Comparison of ENCODE assay signal across 8 cellular contexts in genomic region chr5:42767491-42768105, GRCh38. TPM values are rescaled to one million over a fixed set of nuclear protein-coding genes. Genes with fewer than 3 reads are reported as not detected.
A peak's percentile ranks its signal among the peaks of the same experiment; 100 is the strongest.
DNase-seq lines count a peak whose midpoint lies in the region; ATAC-seq and TF ChIP-seq lines count a peak whose summit lies in the region.

No MANE protein-coding gene starts in this region.

- H3K79me2 ChIP-seq in Loucy (ENCODE audit: insufficient read depth, low read length), result no peaks in the 10 kb centered on the region

- intact Hi-C loops in natural killer cell (cut with micrococcal nuclease), result loop anchor here (1.0 to 5.0 kb wide), 2 partner anchors 760 to 911 kb away; no protein-coding TSS in a partner anchor
- intact Hi-C loops in uterus (cut with DNase I; ENCODE audit: low total_unique reads), result no loop called here
- intact Hi-C loops in posterior vena cava (cut with DNase I), result no loop called here

- no peak overlapping the region for H3K27ac Mint-ChIP-seq in natural killer cell
- H3K27ac Mint-ChIP-seq in natural killer cell treated with Interleukin-12 subunit alpha and Interleukin-12 subunit beta and Interleukin-15 and Interleukin-18, amount 100 ng/mL, for 72 hours, result no peak overlapping the region
- no peak overlapping the region for H3K27ac Mint-ChIP-seq in WTC11

- H3K27me3 Mint-ChIP-seq in natural killer cell (ENCODE audit: low read depth in 2 of 2) (peaks cover 4 to 5% of the 10 kb centered on the region in 2 donors), WTC11 (ENCODE audit: low read depth) (no peaks in the 10 kb centered on the region)
- H3K27me3 Mint-ChIP-seq in natural killer cell treated with Interleukin-12 subunit alpha and Interleukin-12 subunit beta and Interleukin-15 and Interleukin-18, amount 100 ng/mL, for 72 hours, result peaks cover 0 to 2% of the 10 kb centered on the region in 2 donors

- H3F3A ChIP-seq in Loucy (ENCODE audit: low read depth), result no peaks in the 10 kb centered on the region

- H3K9me3 ChIP-seq in Loucy (ENCODE audit: insufficient read depth, low read depth, low read length) (no peaks in the 10 kb centered on the region), uterus (no peaks in the 10 kb centered on the region)

- peak; percentile 71 for TF ChIP-seq CTCF in natural killer cell (IDR thresholded peaks at IDR 0.05)
- TF ChIP-seq CTCF in Loucy (conservative IDR thresholded peaks at IDR 0.05; ENCODE audit: low read length), result peak; percentile 70
- peak; percentile 37 for TF ChIP-seq CTCF in WTC11 (IDR thresholded peaks at IDR 0.05)
- peak; percentile 39 to 50 (median 45) for TF ChIP-seq CTCF in uterus (IDR thresholded peaks at IDR 0.05)

- H2AFZ ChIP-seq in Loucy (ENCODE audit: low read length), result no peak overlapping the region

- ATAC-seq in natural killer cell (peak in 2 of 3 donors; percentile 44 to 53), WTC11 (no peak)
- ATAC-seq in natural killer cell treated with Interleukin-12 subunit alpha and Interleukin-12 subunit beta and Interleukin-15 and Interleukin-18, amount 100 ng/mL, for 72 hours, result no peak

- H3K9ac ChIP-seq in Loucy (ENCODE audit: low read depth, low read length, poor library complexity, severe bottlenecking), result no peak overlapping the region

- H3K9me3 Mint-ChIP-seq in natural killer cell (no peaks in the 10 kb centered on the region), WTC11 (no peaks in the 10 kb centered on the region)
- no peaks in the 10 kb centered on the region for H3K9me3 Mint-ChIP-seq in natural killer cell treated with Interleukin-12 subunit alpha and Interleukin-12 subunit beta and Interleukin-15 and Interleukin-18, amount 100 ng/mL, for 72 hours

- H4K20me1 ChIP-seq in Loucy (ENCODE audit: insufficient read depth, low read length, poor library complexity, severe bottlenecking), result no peaks in the 10 kb centered on the region

- H3K4me1 Mint-ChIP-seq in natural killer cell, result no peaks in the 10 kb centered on the region
- H3K4me1 Mint-ChIP-seq in natural killer cell treated with Interleukin-12 subunit alpha and Interleukin-12 subunit beta and Interleukin-15 and Interleukin-18, amount 100 ng/mL, for 72 hours (ENCODE audit: low read depth in 2 of 2), result no peaks in the 10 kb centered on the region
- no peaks in the 10 kb centered on the region for H3K4me1 Mint-ChIP-seq in WTC11

- H3K36me3 ChIP-seq in Loucy (ENCODE audit: insufficient read depth, low read length) (no peaks in the 10 kb centered on the region), uterus (no peaks in the 10 kb centered on the region)

- H3K4me3 Mint-ChIP-seq in natural killer cell, result no peak overlapping the region
- H3K4me3 Mint-ChIP-seq in natural killer cell treated with Interleukin-12 subunit alpha and Interleukin-12 subunit beta and Interleukin-15 and Interleukin-18, amount 100 ng/mL, for 72 hours, result no peak overlapping the region
- no peak overlapping the region for H3K4me3 Mint-ChIP-seq in WTC11

- H3K27ac ChIP-seq in uterus, result no peak overlapping the region

- no peak overlapping the region for H3K4me2 ChIP-seq in Loucy (ENCODE audit: low read depth, low read length, poor library complexity, severe bottlenecking)

- H3K4me3 ChIP-seq in Loucy (ENCODE audit: low read length, poor library complexity, severe bottlenecking), result no peak overlapping the region
- no peak overlapping the region for H3K4me3 ChIP-seq in uterus

- H3K27me3 ChIP-seq in Loucy (ENCODE audit: insufficient read depth, low read length, poor library complexity, severe bottlenecking), result no peaks in the 10 kb centered on the region
- H3K27me3 ChIP-seq in uterus, result no peaks in the 10 kb centered on the region

- no peak for TF ChIP-seq POLR2A in uterus (IDR thresholded peaks at IDR 0.05)

- no peak for DNase-seq in natural killer cell
- no peak for DNase-seq in natural killer cell treated with Interleukin-12 subunit alpha and Interleukin-12 subunit beta and Interleukin-15 and Interleukin-18, amount 100 ng/mL, for 72 hours (ENCODE audit: low spot score)
- DNase-seq in WTC11 (ENCODE audit: low spot score), result no peak
- DNase-seq in iPS-NIHi7 (ENCODE audit: extremely low spot score), result peak; percentile 13
- DNase-seq in uterus, result no peak
- no peak for DNase-seq in posterior vena cava (ENCODE audit: low spot score)
- no peak for DNase-seq in activated gamma-delta T cell (lab: John Stamatoyannopoulos, UW)

- POLR2A ChIA-PET in WTC11 (lab: Charles Lee), result no interaction called here

- H3K4me1 ChIP-seq in Loucy (ENCODE audit: insufficient read depth, low read length, poor library complexity, severe bottlenecking) (no peaks in the 10 kb centered on the region), uterus (no peaks in the 10 kb centered on the region)

- H3K36me3 Mint-ChIP-seq in natural killer cell, result no peaks in the 10 kb centered on the region
- peaks cover 4% of the 10 kb centered on the region for H3K36me3 Mint-ChIP-seq in natural killer cell treated with Interleukin-12 subunit alpha and Interleukin-12 subunit beta and Interleukin-15 and Interleukin-18, amount 100 ng/mL, for 72 hours
- H3K36me3 Mint-ChIP-seq in WTC11, result peaks cover 25% of the 10 kb centered on the region

- no peaks in the 10 kb centered on the region for H3K9me2 ChIP-seq in Loucy (replicated peaks; ENCODE audit: low read depth, low read length)

- CTCF ChIA-PET in WTC11 (lab: Charles Lee), result interaction anchor here (0.6 to 1.5 kb wide), 6 partner anchors 22 to 911 kb away, joined by 5 to 12 read pairs (median 8); partner anchors contain the start of gene GHR

TF ChIP-seq in WTC11, 78 proteins besides CTCF, POLR2A, EP300 and RAD21:
- TF ChIP-seq, protein P1, sequence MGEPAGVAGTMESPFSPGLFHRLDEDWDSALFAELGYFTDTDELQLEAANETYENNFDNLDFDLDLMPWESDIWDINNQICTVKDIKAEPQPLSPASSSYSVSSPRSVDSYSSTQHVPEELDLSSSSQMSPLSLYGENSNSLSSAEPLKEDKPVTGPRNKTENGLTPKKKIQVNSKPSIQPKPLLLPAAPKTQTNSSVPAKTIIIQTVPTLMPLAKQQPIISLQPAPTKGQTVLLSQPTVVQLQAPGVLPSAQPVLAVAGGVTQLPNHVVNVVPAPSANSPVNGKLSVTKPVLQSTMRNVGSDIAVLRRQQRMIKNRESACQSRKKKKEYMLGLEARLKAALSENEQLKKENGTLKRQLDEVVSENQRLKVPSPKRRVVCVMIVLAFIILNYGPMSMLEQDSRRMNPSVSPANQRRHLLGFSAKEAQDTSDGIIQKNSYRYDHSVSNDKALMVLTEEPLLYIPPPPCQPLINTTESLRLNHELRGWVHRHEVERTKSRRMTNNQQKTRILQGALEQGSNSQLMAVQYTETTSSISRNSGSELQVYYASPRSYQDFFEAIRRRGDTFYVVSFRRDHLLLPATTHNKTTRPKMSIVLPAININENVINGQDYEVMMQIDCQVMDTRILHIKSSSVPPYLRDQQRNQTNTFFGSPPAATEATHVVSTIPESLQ (CRISPR knock-in tag; IDR thresholded peaks at IDR 0.05), result no peak
- TF ChIP-seq, protein P2, sequence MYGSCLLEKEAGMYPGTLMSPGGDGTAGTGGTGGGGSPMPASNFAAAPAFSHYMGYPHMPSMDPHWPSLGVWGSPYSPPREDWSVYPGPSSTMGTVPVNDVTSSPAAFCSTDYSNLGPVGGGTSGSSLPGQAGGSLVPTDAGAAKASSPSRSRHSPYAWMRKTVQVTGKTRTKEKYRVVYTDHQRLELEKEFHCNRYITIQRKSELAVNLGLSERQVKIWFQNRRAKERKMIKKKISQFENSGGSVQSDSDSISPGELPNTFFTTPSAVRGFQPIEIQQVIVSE (CRISPR knock-in tag; IDR thresholded peaks at IDR 0.05; ENCODE audit: borderline replicate concordance), result no peak

RNA-seq across cellular contexts. Expression of gene CCDC152, which starts 11.0 kb away (rescaled TPM):
- total RNA-seq in natural killer cell (1 to 10 TPM; 4.0 to 4.9 (median 4.0) TPM), WTC11 (2021) (15.1 to 19.0 TPM (median 18.8 TPM) in 3 replicates), uterus (1 to 10 TPM in 1 of 4 donors, under 1 TPM in 1, not detected in 2; 0.76 to 3.9 TPM), posterior vena cava (1 to 10 TPM in 1 of 2 donors, under 1 TPM in 1; 0.90 to 2.3 TPM)
- 1 to 10 TPM; 9.3 to 9.6 TPM for total RNA-seq in natural killer cell treated with Interleukin-12 subunit alpha and Interleukin-12 subunit beta and Interleukin-15 and Interleukin-18, amount 100 ng/mL, for 72 hours

RNA-seq across cellular contexts. Expression of gene SELENOP, which starts 44.1 kb away (rescaled TPM):
- total RNA-seq in natural killer cell (1 to 10 TPM in 2 of 3 donors, under 1 TPM in 1; 0.75 to 1.8 (median 1.1) TPM), WTC11 (2021) (13.2 to 18.0 TPM (median 17.4 TPM) in 3 replicates), uterus (100 to 1,000 TPM; 248 to 758 (median 461) TPM), posterior vena cava (100 to 1,000 TPM; 165 to 332 TPM)
- under 1 TPM in 1 of 2 donors, not detected in 1; 0.38 TPM for total RNA-seq in natural killer cell treated with Interleukin-12 subunit alpha and Interleukin-12 subunit beta and Interleukin-15 and Interleukin-18, amount 100 ng/mL, for 72 hours

Comparison
In these comparisons a context has a peak if more than half of its experiments do, and no peak if none do; other contexts are left out.
1. ATAC-seq: peak in natural killer cell (2 of 3); none in natural killer cell treated with Interleukin-12 subunit alpha and Interleukin-12 subunit beta and Interleukin-15 and Interleukin-18, amount 100 ng/mL, for 72 hours (0 of 2) and WTC11 (single experiment).
2. Peak in every context shown above with its lines, with median percentiles within 50 percentile points of each other: CTCF ChIP-seq.